ENCODE assay signal across 8 cellular contexts in the genomic region with DNA sequence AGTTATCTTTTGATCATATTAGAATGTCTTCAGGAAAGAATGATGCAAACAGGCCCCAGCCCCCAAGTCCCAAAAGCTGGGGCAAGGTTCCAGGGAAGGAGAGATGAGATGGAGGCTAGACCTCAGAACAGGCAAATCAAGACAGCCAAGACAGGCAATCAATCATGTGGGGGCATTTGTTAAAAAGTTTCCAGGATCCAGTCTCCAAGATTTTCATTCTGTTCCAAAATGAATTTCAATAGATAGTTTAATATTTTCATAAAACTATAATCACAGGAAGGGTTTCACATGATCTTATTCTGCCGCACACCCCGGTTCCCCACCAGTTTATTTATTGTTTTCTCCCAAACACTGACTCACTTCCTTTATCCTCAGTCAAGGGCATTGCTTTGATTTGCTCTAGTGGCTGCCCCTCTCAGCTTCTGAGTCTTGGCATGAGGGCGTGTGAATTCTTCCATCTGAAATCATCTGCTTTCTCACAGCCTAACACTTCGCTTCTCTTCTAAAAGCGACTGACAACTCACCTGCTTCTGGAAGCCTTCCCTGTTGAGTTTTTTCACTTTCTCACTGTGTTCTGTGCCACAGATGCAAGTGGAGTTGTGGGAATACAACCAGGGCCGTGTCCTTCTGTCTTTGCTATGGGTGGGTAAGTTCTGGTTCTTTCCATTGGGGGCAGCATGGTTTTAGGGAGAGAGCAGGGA. TPM values are rescaled to one million over a fixed set of nuclear protein-coding genes. Genes with fewer than 3 reads are reported as not detected.
DNase-seq lines count a peak whose midpoint lies in the region; ATAC-seq, FAIRE-seq and TF ChIP-seq lines count a peak whose summit lies in the region.

No MANE protein-coding gene starts in this region.

- peak; percentile 57 for FAIRE-seq in GM12878 (lab: Jason Lieb, UNC)

- TF ChIP-seq EP300 in GM12878 (IDR thresholded peaks at IDR 0.05; ENCODE audit: borderline replicate concordance in 1 of 2, control insufficient read depth in 1 of 2, low read depth in 2 of 2, low read length in 2 of 2), result no peak

- in situ Hi-C loops in GM12878 (cut with MboI), result loop anchor here (5.0 kb wide), 1 partner anchor 354 kb away; a partner anchor contains a TSS

- 56% methylated on average over 6 of the region's 6 CpGs for WGBS in GM12878 (ENCODE audit: insufficient coverage, insufficient replicate concordance, low lambda C conversion rate, missing lambda C conversion rate)

- H3K27ac ChIP-seq in GM12878 (ENCODE audit: control insufficient read depth, insufficient read depth), result no peak overlapping the region

- no peaks in the 10 kb centered on the region for H3K9me3 ChIP-seq in GM12878 (replicated peaks; ENCODE audit: control insufficient read depth, insufficient read depth, low read length)

- no peaks in the 10 kb centered on the region for H4K20me1 ChIP-seq in GM12878 (ENCODE audit: control insufficient read depth, insufficient read depth)

- peak; percentile 52 for TF ChIP-seq RAD21 in GM12878 (IDR thresholded peaks at IDR 0.05; ENCODE audit: insufficient read depth, low read depth, low read length)

- SMC1A ChIA-PET in GM12878 (lab: Charles Lee; ENCODE audit: uncharacterized antibody, unreplicated experiment), result interaction anchor here (0.7 to 5.9 kb wide), 15 partner anchors 67 to 356 kb away, joined by 3 to 40 read pairs (median 5); no protein-coding TSS in a partner anchor

- H3K36me3 ChIP-seq in GM12878 (ENCODE audit: control insufficient read depth in 2 of 2, insufficient read depth in 2 of 2, low read length in 1 of 2), result no peaks in the 10 kb centered on the region

- DNase-seq in ELF-1 (ENCODE audit: low read depth, low spot score) (peak; percentile 78), LoVo (ENCODE audit: low spot score) (peak; percentile 79), GM12878 (ENCODE audit: low read depth, low spot score) (peak; percentile 19), inferior parietal cortex (ENCODE audit: extremely low spot score) (peak; percentile 78)
- peak; percentile 22 for DNase-seq in stimulated activated CD8-positive, alpha-beta memory T cell treated with anti-CD3 and anti-CD28 coated beads, Interleukin-4, amount 100 ng/mL, for 48 hours

- ATAC-seq in GM12878 (peak; percentile 53), HG03378 (IDR thresholded peaks at IDR 0.05; ENCODE audit: unreplicated experiment) (no peak), HG02610 (IDR thresholded peaks at IDR 0.05; ENCODE audit: unreplicated experiment) (no peak), HG02870 (IDR thresholded peaks at IDR 0.05; ENCODE audit: unreplicated experiment) (no peak)

- H3K9ac ChIP-seq in GM12878 (ENCODE audit: control insufficient read depth, insufficient read depth, low read length), result no peak overlapping the region

- peaks cover 6% of the 10 kb centered on the region for H3K4me1 ChIP-seq in GM12878 (ENCODE audit: control insufficient read depth, insufficient read depth, low read length)

- RAD21 ChIA-PET in GM12878 (lab: Charles Lee; ENCODE audit: unreplicated experiment), result interaction anchor here (0.7 to 5.0 kb wide), 17 partner anchors 10 to 532 kb away, joined by 3 to 50 read pairs (median 4); a partner anchor contains a TSS

- intact Hi-C loops in GM12878 (cut with micrococcal nuclease; ENCODE audit: unreplicated experiment), result loop anchor here (2.0 to 10.0 kb wide), 3 partner anchors 247 to 357 kb away; a partner anchor contains a TSS

- no TSS peak for BruUV-seq in GM12878 (replicated peaks; lab: Mats Ljungman, UMichigan)

- H2AFZ ChIP-seq in GM12878 (ENCODE audit: control insufficient read depth, low read depth, low read length), result peak overlapping the region; percentile 86

- no peak for TF ChIP-seq POLR2A in GM12878 (IDR thresholded peaks at IDR 0.05; ENCODE audit: low read depth, low read length)

- POLR2A ChIA-PET in GM12878 (lab: Charles Lee), result interaction anchor here (0.7 to 2.2 kb wide), 3 partner anchors 14 to 356 kb away, joined by 3 to 12 read pairs (median 4); a partner anchor contains a TSS

- H3K4me3 ChIP-seq in GM12878, result no peak overlapping the region

- CTCF ChIA-PET in GM12878 (lab: Yijun Ruan, JAX), result interaction anchor here (0.6 to 4.9 kb wide), 21 partner anchors 12 to 532 kb away, joined by 3 to 108 read pairs (median 6); a partner anchor contains a TSS

- no peaks in the 10 kb centered on the region for H3K27me3 ChIP-seq in GM12878 (replicated peaks in 1 of 2; ENCODE audit: control insufficient read depth in 2 of 2, insufficient read depth in 2 of 2, low read length in 1 of 2)

- H3K79me2 ChIP-seq in GM12878 (ENCODE audit: control insufficient read depth, insufficient read depth, low read length), result no peaks in the 10 kb centered on the region

- peak; percentile 35 to 45 (median 41); a peak in 4 of 6 replicates for TF ChIP-seq CTCF in GM12878 (IDR thresholded peaks at IDR 0.05 in 2 of 3, conservative IDR thresholded peaks at IDR 0.05 in 1 of 3; ENCODE audit: control insufficient read depth in 2 of 3, extremely low read depth in 1 of 3, insufficient read depth in 1 of 3, low read depth in 3 of 3, low read length in 3 of 3)

- H3K4me2 ChIP-seq in GM12878 (ENCODE audit: control insufficient read depth, insufficient read depth), result no peak overlapping the region

RNA-seq across cellular contexts. Expression of a gene that starts 12.2 kb away (rescaled TPM):
- 22.6 and 22.8 TPM in 2 replicates for total RNA-seq in GM12878 (2013; cell fraction: nucleolus; rRNA removed)
- total RNA-seq in GM12878 (2014; rRNA removed), result 11.1 and 12.6 TPM in 2 replicates
- 16.3 and 16.8 TPM in 2 replicates for total RNA-seq in GM12878 (2014; rRNA removed; fragmentation: Illumina TruSeq; extraction: Trizol)
- total RNA-seq in GM12878 (2021), result 35.7 and 40.9 TPM in 2 replicates
- polyA plus RNA-seq in GM12878 (2011; ENCODE audit: low read depth), result 12.8 TPM
- 20.2 and 22.8 TPM in 2 replicates for polyA plus RNA-seq in GM12878 (2011; rRNA removed)
- 12.0 and 14.3 TPM in 2 replicates for polyA plus RNA-seq in GM12878 (2011; cell fraction: cytosol; rRNA removed)
- polyA plus RNA-seq in GM12878 (2011; cell fraction: nucleus; rRNA removed), result 9.3 and 12.8 TPM in 2 replicates
- polyA plus RNA-seq in GM12878 (2012), result 18.7 and 20.6 TPM in 2 replicates
- 45.1 and 47.5 TPM in 2 replicates for polyA plus RNA-seq in GM12878 (2014; fragmentation: Illumina TruSeq; extraction: Trizol)
- polyA plus RNA-seq in GM12878 (2014; fragmentation: Nextera tagmentation; extraction: Ambion mirVana), result 10 to 100 TPM; 15.7 to 18.2 TPM
- polyA plus RNA-seq in GM12878 (2014; rRNA removed), result 19.8 and 22.4 TPM in 2 replicates
- 10 to 100 TPM in 1 of 2 experiments, 1 to 10 TPM in 1; 4.8 to 17.1 TPM for polyA plus RNA-seq in GM12878 (2016; fragmentation: Nextera tagmentation; extraction: Ambion mirVana)
- 18.9 and 21.7 TPM in 2 replicates for polyA minus RNA-seq in GM12878 (2011; rRNA and poly(A)+ RNA removed)
- 22.9 and 25.8 TPM in 2 replicates for polyA minus RNA-seq in GM12878 (2011; cell fraction: cytosol; rRNA and poly(A)+ RNA removed)
- 8.3 and 13.7 TPM in 2 replicates for polyA minus RNA-seq in GM12878 (2011; cell fraction: nucleus; rRNA and poly(A)+ RNA removed)

RNA-seq across cellular contexts. Expression of a gene that starts 26.4 kb away (rescaled TPM):
- total RNA-seq in GM12878 (2013; cell fraction: nucleolus; rRNA removed), result 94.6 and 94.7 TPM in 2 replicates
- 161 and 206 TPM in 2 replicates for total RNA-seq in GM12878 (2014; rRNA removed)
- total RNA-seq in GM12878 (2014; rRNA removed; fragmentation: Illumina TruSeq; extraction: Trizol), result 175 and 180 TPM in 2 replicates
- total RNA-seq in GM12878 (2021), result 168 TPM in 2 replicates
- 42.6 TPM for polyA plus RNA-seq in GM12878 (2011; ENCODE audit: low read depth)
- polyA plus RNA-seq in GM12878 (2011; rRNA removed), result 293 and 322 TPM in 2 replicates
- polyA plus RNA-seq in GM12878 (2011; cell fraction: cytosol; rRNA removed), result 176 and 203 TPM in 2 replicates
- 71.0 and 74.5 TPM in 2 replicates for polyA plus RNA-seq in GM12878 (2011; cell fraction: nucleus; rRNA removed)
- 89.1 and 101 TPM in 2 replicates for polyA plus RNA-seq in GM12878 (2012)
- polyA plus RNA-seq in GM12878 (2014; fragmentation: Illumina TruSeq; extraction: Trizol), result 305 and 355 TPM in 2 replicates
- polyA plus RNA-seq in GM12878 (2014; fragmentation: Nextera tagmentation; extraction: Ambion mirVana), result 100 to 1,000 TPM; 170 to 182 TPM
- 141 and 145 TPM in 2 replicates for polyA plus RNA-seq in GM12878 (2014; rRNA removed)
- 100 to 1,000 TPM; 239 to 244 TPM for polyA plus RNA-seq in GM12878 (2016; fragmentation: Nextera tagmentation; extraction: Ambion mirVana)
- polyA minus RNA-seq in GM12878 (2011; rRNA and poly(A)+ RNA removed), result 219 and 220 TPM in 2 replicates
- polyA minus RNA-seq in GM12878 (2011; cell fraction: cytosol; rRNA and poly(A)+ RNA removed), result 31.8 and 52.9 TPM in 2 replicates
- 32.6 and 58.0 TPM in 2 replicates for polyA minus RNA-seq in GM12878 (2011; cell fraction: nucleus; rRNA and poly(A)+ RNA removed)

RNA-seq across cellular contexts. Expression of a gene that starts 46.4 kb away (rescaled TPM):
- 1.5 TPM in 2 replicates for total RNA-seq in GM12878 (2013; cell fraction: nucleolus; rRNA removed)
- 0.27 and 0.40 TPM in 2 replicates for total RNA-seq in GM12878 (2014; rRNA removed)
- total RNA-seq in GM12878 (2014; rRNA removed; fragmentation: Illumina TruSeq; extraction: Trizol), result 0.37 and 1.1 TPM in 2 replicates
- 0.48 and 1.7 TPM in 2 replicates for total RNA-seq in GM12878 (2021)
- polyA plus RNA-seq in GM12878 (2011; ENCODE audit: low read depth), result 1.0 TPM
- polyA plus RNA-seq in GM12878 (2011; rRNA removed), result 0.30 and 0.36 TPM in 2 replicates
- 0.12 and 0.18 TPM in 2 replicates for polyA plus RNA-seq in GM12878 (2011; cell fraction: cytosol; rRNA removed)
- 0.47 and 0.70 TPM in 2 replicates for polyA plus RNA-seq in GM12878 (2011; cell fraction: nucleus; rRNA removed)
- 0.69 and 1.4 TPM in 2 replicates for polyA plus RNA-seq in GM12878 (2012)
- polyA plus RNA-seq in GM12878 (2014; fragmentation: Illumina TruSeq; extraction: Trizol), result 0.78 and 1.4 TPM in 2 replicates
- under 1 TPM; 0.40 to 0.80 TPM for polyA plus RNA-seq in GM12878 (2014; fragmentation: Nextera tagmentation; extraction: Ambion mirVana)
- polyA plus RNA-seq in GM12878 (2014; rRNA removed), result 0.27 and 0.52 TPM in 2 replicates
- polyA plus RNA-seq in GM12878 (2016; fragmentation: Nextera tagmentation; extraction: Ambion mirVana), result under 1 TPM; 0.78 to 0.83 TPM
- polyA minus RNA-seq in GM12878 (2011; rRNA and poly(A)+ RNA removed), result not detected in 2 replicates
- not detected in 2 replicates for polyA minus RNA-seq in GM12878 (2011; cell fraction: cytosol; rRNA and poly(A)+ RNA removed)
- not detected in 2 replicates for polyA minus RNA-seq in GM12878 (2011; cell fraction: nucleus; rRNA and poly(A)+ RNA removed)

RNA-seq across cellular contexts. Expression of a gene that starts 58.4 kb away (rescaled TPM):
- 21.6 and 24.4 TPM in 2 replicates for total RNA-seq in GM12878 (2013; cell fraction: nucleolus; rRNA removed)
- 35.5 and 43.2 TPM in 2 replicates for total RNA-seq in GM12878 (2014; rRNA removed)
- 54.1 and 58.9 TPM in 2 replicates for total RNA-seq in GM12878 (2014; rRNA removed; fragmentation: Illumina TruSeq; extraction: Trizol)
- 38.5 and 39.1 TPM in 2 replicates for total RNA-seq in GM12878 (2021)
- polyA plus RNA-seq in GM12878 (2011; ENCODE audit: low read depth), result 23.3 TPM
- 18.8 and 20.7 TPM in 2 replicates for polyA plus RNA-seq in GM12878 (2011; rRNA removed)
- polyA plus RNA-seq in GM12878 (2011; cell fraction: cytosol; rRNA removed), result 12.9 and 16.9 TPM in 2 replicates
- polyA plus RNA-seq in GM12878 (2011; cell fraction: nucleus; rRNA removed), result 7.0 and 9.8 TPM in 2 replicates
- polyA plus RNA-seq in GM12878 (2012), result 22.9 and 28.6 TPM in 2 replicates
- 57.7 and 68.6 TPM in 2 replicates for polyA plus RNA-seq in GM12878 (2014; fragmentation: Illumina TruSeq; extraction: Trizol)
- polyA plus RNA-seq in GM12878 (2014; fragmentation: Nextera tagmentation; extraction: Ambion mirVana), result 10 to 100 TPM; 57.8 to 62.9 TPM
- polyA plus RNA-seq in GM12878 (2014; rRNA removed), result 35.5 and 38.6 TPM in 2 replicates
- 10 to 100 TPM; 56.6 to 56.7 TPM for polyA plus RNA-seq in GM12878 (2016; fragmentation: Nextera tagmentation; extraction: Ambion mirVana)
- polyA minus RNA-seq in GM12878 (2011; rRNA and poly(A)+ RNA removed), result 18.5 and 18.8 TPM in 2 replicates
- polyA minus RNA-seq in GM12878 (2011; cell fraction: cytosol; rRNA and poly(A)+ RNA removed), result 7.5 and 7.9 TPM in 2 replicates
- 9.7 and 11.0 TPM in 2 replicates for polyA minus RNA-seq in GM12878 (2011; cell fraction: nucleus; rRNA and poly(A)+ RNA removed)

RNA-seq across cellular contexts. Expression of a gene that starts 58.6 kb away (rescaled TPM):
- 59.5 and 67.1 TPM in 2 replicates for total RNA-seq in GM12878 (2013; cell fraction: nucleolus; rRNA removed)
- 38.0 and 39.6 TPM in 2 replicates for total RNA-seq in GM12878 (2014; rRNA removed)
- 18.1 and 19.1 TPM in 2 replicates for total RNA-seq in GM12878 (2014; rRNA removed; fragmentation: Illumina TruSeq; extraction: Trizol)
- 29.9 and 38.6 TPM in 2 replicates for total RNA-seq in GM12878 (2021)
- 10.7 TPM for polyA plus RNA-seq in GM12878 (2011; ENCODE audit: low read depth)
- polyA plus RNA-seq in GM12878 (2011; rRNA removed), result 12.4 and 20.3 TPM in 2 replicates
- polyA plus RNA-seq in GM12878 (2011; cell fraction: cytosol; rRNA removed), result 26.3 and 31.1 TPM in 2 replicates
- 24.1 and 27.5 TPM in 2 replicates for polyA plus RNA-seq in GM12878 (2011; cell fraction: nucleus; rRNA removed)
- polyA plus RNA-seq in GM12878 (2012), result 13.7 and 16.0 TPM in 2 replicates
- 13.1 and 17.5 TPM in 2 replicates for polyA plus RNA-seq in GM12878 (2014; fragmentation: Illumina TruSeq; extraction: Trizol)
- polyA plus RNA-seq in GM12878 (2014; fragmentation: Nextera tagmentation; extraction: Ambion mirVana), result 1 to 10 TPM; 2.8 to 3.1 TPM
- 25.1 and 27.2 TPM in 2 replicates for polyA plus RNA-seq in GM12878 (2014; rRNA removed)
- 10 to 100 TPM; 29.2 to 31.0 TPM for polyA plus RNA-seq in GM12878 (2016; fragmentation: Nextera tagmentation; extraction: Ambion mirVana)
- 35.3 and 52.3 TPM in 2 replicates for polyA minus RNA-seq in GM12878 (2011; rRNA and poly(A)+ RNA removed)
- polyA minus RNA-seq in GM12878 (2011; cell fraction: cytosol; rRNA and poly(A)+ RNA removed), result 15.2 and 16.5 TPM in 2 replicates
- 29.6 and 47.5 TPM in 2 replicates for polyA minus RNA-seq in GM12878 (2011; cell fraction: nucleus; rRNA and poly(A)+ RNA removed)

Comparison
In these comparisons a context has a peak if more than half of its experiments do, and no peak if none do; other contexts are left out.
1. DNase-seq: peak in every context shown above with its lines; median percentile 79 in LoVo; 78 in ELF-1; 78 in inferior parietal cortex; 22 in stimulated activated CD8-positive, alpha-beta memory T cell treated with anti-CD3 and anti-CD28 coated beads, Interleukin-4, amount 100 ng/mL, for 48 hours; 19 in GM12878.